31 cellular contexts compared by ENCODE assay signal in genomic region chr16:89934611-89935553, GRCh38.
"Had no signal": no experiment of that assay in that cellular context is flagged by ENCODE, and none has a peak within 500 bp of the region (broad histone marks: within the 10 kb centered on the region; RNA-seq: fewer than 3 reads in every experiment).

No MANE protein-coding gene starts in this region.

- ATAC-seq: esophagus mucosa; gastrocnemius medialis; heart left ventricle; left lobe of liver; mucosa of descending colon; natural killer cell treated with Interleukin-12 subunit alpha and Interleukin-12 subunit beta and Interleukin-15 and Interleukin-18, amount 100 ng/mL, for 72 hours; sciatic nerve; stimulated activated naive CD8-positive, alpha-beta T cell treated with anti-CD3 and anti-CD28 coated beads, Interleukin-15, amount 100 ng/mL, for 72 hours; upper lobe of right lung had no signal

- H3K27ac Mint-ChIP-seq: memory B cell; mesothelial cell of epicardium; natural killer cell treated with Interleukin-12 subunit alpha and Interleukin-12 subunit beta and Interleukin-15 and Interleukin-18, amount 100 ng/mL, for 72 hours; progenitor cell of endocrine pancreas; stimulated activated naive CD8-positive, alpha-beta T cell treated with anti-CD3 and anti-CD28 coated beads, Interleukin-15, amount 100 ng/mL, for 72 hours had no signal

- H3K9ac ChIP-seq: parathyroid adenoma had no signal

- H3K9me3 ChIP-seq: gastrocnemius medialis, heart left ventricle, mucosa of descending colon, suprapubic skin, transverse colon, upper lobe of right lung, vagina had no signal

- H3K27me3 Mint-ChIP-seq: progenitor cell of endocrine pancreas had no signal

- H3K27ac ChIP-seq: epithelial cell of prostate, gastrocnemius medialis, heart left ventricle, hepatocyte, parathyroid adenoma, suprapubic skin, transverse colon, upper lobe of right lung, vagina had no signal

- H3K4me3 Mint-ChIP-seq: memory B cell; mesothelial cell of epicardium; naive B cell; natural killer cell treated with Interleukin-12 subunit alpha and Interleukin-12 subunit beta and Interleukin-15 and Interleukin-18, amount 100 ng/mL, for 72 hours; stimulated activated naive CD8-positive, alpha-beta T cell treated with anti-CD3 and anti-CD28 coated beads, Interleukin-15, amount 100 ng/mL, for 72 hours had no signal

- H3K36me3 Mint-ChIP-seq: naive B cell; natural killer cell treated with Interleukin-12 subunit alpha and Interleukin-12 subunit beta and Interleukin-15 and Interleukin-18, amount 100 ng/mL, for 72 hours had no signal

- H3K4me2 ChIP-seq: hepatocyte, smooth muscle cell had no signal

- H2AFZ ChIP-seq: hepatocyte, parathyroid adenoma had no signal

- H3K4me1 ChIP-seq: gastrocnemius medialis, heart left ventricle, parathyroid adenoma, suprapubic skin, transverse colon, upper lobe of right lung, vagina had no signal

- DNase-seq: cortex of kidney; effector CD4-positive, alpha-beta T cell; foreskin fibroblast; gastrocnemius medialis; kidney; mucosa of descending colon; naive B cell; occipital lobe; stimulated activated CD4-positive, alpha-beta T cell treated with anti-CD3 and anti-CD28 coated beads, Interleukin-12 subunit alpha, Interleukin-12 subunit beta, amount 100 ng/mL, for 4 hours; stimulated activated CD4-positive, alpha-beta T cell treated with anti-CD3 and anti-CD28 coated beads, Interleukin-1b, Interleukin-23, amount 100 ng/mL, for 48 hours; stimulated activated CD4-positive, alpha-beta T cell treated with anti-CD3 and anti-CD28 coated beads, Interleukin-4, amount 100 ng/mL, for 1 hour; stimulated activated CD8-positive, alpha-beta memory T cell treated with anti-CD3 and anti-CD28 coated beads, Interleukin-4, amount 100 ng/mL, for 48 hours; stimulated activated naive CD4-positive, alpha-beta T cell; stimulated activated naive CD8-positive, alpha-beta T cell treated with anti-CD3 and anti-CD28 coated beads, Interleukin-15, amount 100 ng/mL, for 72 hours; transverse colon; upper lobe of right lung had no signal

- H3K36me3 ChIP-seq: gastrocnemius medialis, heart left ventricle, suprapubic skin, transverse colon, upper lobe of right lung, vagina had no signal

- H3K4me1 Mint-ChIP-seq: mesothelial cell of epicardium; stimulated activated naive CD8-positive, alpha-beta T cell treated with anti-CD3 and anti-CD28 coated beads, Interleukin-15, amount 100 ng/mL, for 72 hours had no signal

- FAIRE-seq: kidney had no signal

- H3K79me2 ChIP-seq: hepatocyte, parathyroid adenoma had no signal

- H3K9me3 Mint-ChIP-seq: memory B cell; mesothelial cell of epicardium; naive B cell; natural killer cell treated with Interleukin-12 subunit alpha and Interleukin-12 subunit beta and Interleukin-15 and Interleukin-18, amount 100 ng/mL, for 72 hours; stimulated activated naive CD8-positive, alpha-beta T cell treated with anti-CD3 and anti-CD28 coated beads, Interleukin-15, amount 100 ng/mL, for 72 hours had no signal

- H3K27me3 ChIP-seq: gastrocnemius medialis, heart left ventricle, hepatocyte, suprapubic skin, upper lobe of right lung, vagina had no signal

- H3K4me3 ChIP-seq: gastrocnemius medialis, heart left ventricle, hepatocyte, lung, mucosa of descending colon, smooth muscle cell, suprapubic skin, transverse colon, upper lobe of right lung, vagina had no signal
